31 cellular contexts compared by ENCODE assay signal in genomic region chr11:120037111-120037510, GRCh38.
"Had no signal": no experiment of that assay in that cellular context is flagged by ENCODE, and none has a peak within 500 bp of the region (broad histone marks: within the 10 kb centered on the region; RNA-seq: fewer than 3 reads in every experiment).

No MANE protein-coding gene starts in this region.

- H3K27ac Mint-ChIP-seq: activated B cell treated with CpG ODN at 0.5 μM for 24 hours; activated CD8-positive, alpha-beta T cell treated with anti-CD3 and anti-CD28 coated beads for 36 hours; activated naive CD4-positive, alpha-beta T cell treated with anti-CD3 and anti-CD28 coated beads, Interleukin-2, amount 10 ng/mL, durations not matched to agents 7 days and 5 days; activated naive CD4-positive, alpha-beta T cell treated with anti-CD3 and anti-CD28 coated beads, Interleukin-2, amount 50 U/mL, for 72 hours; activated naive CD8-positive, alpha-beta T cell treated with anti-CD3 and anti-CD28 coated beads, Interleukin-2, amount 10 ng/mL, durations not matched to agents 7 days and 5 days; activated T-cell treated with anti-CD3 and anti-CD28 coated beads, Interleukin-2, amount 50 U/mL, for 24 hours; activated T-cell treated with anti-CD3 and anti-CD28 coated beads, Interleukin-2, amount 50 U/mL, for 72 hours; brain; T-helper 17 cell; T-helper 2 cell treated with Interferon-gamma antibody and Interleukin-4, amounts not matched to agents 5 μg/mL and 100 μg/mL, for 36 hours had no signal

- H3K9me3 Mint-ChIP-seq: activated CD8-positive, alpha-beta T cell treated with anti-CD3 and anti-CD28 coated beads for 36 hours; activated naive CD4-positive, alpha-beta T cell treated with anti-CD3 and anti-CD28 coated beads, Interleukin-2, amount 10 ng/mL, durations not matched to agents 7 days and 5 days; activated naive CD4-positive, alpha-beta T cell treated with anti-CD3 and anti-CD28 coated beads, Interleukin-2, amount 50 U/mL, for 72 hours; activated naive CD8-positive, alpha-beta T cell treated with anti-CD3 and anti-CD28 coated beads, Interleukin-2, amount 10 ng/mL, durations not matched to agents 7 days and 5 days; activated T-cell treated with anti-CD3 and anti-CD28 coated beads, Interleukin-2, amount 50 U/mL, for 24 hours; activated T-cell treated with anti-CD3 and anti-CD28 coated beads, Interleukin-2, amount 50 U/mL, for 72 hours; central memory CD8-positive, alpha-beta T cell; T-helper 2 cell treated with Interferon-gamma antibody and Interleukin-4, amounts not matched to agents 5 μg/mL and 100 μg/mL, for 36 hours had no signal

- H3K4me1 ChIP-seq: ascending aorta, breast epithelium had no signal

- DNase-seq: activated B cell treated with CpG ODN at 0.5 μM for 24 hours; activated CD4-positive, alpha-beta T cell treated with anti-CD3 and anti-CD28 coated beads for 48 hours; activated CD4-positive, alpha-beta T cell treated with anti-CD3 and anti-CD28 coated beads, Interleukin-2, amount 50 U/mL, for 1 hour; activated CD4-positive, alpha-beta T cell treated with anti-CD3 and anti-CD28 coated beads, Interleukin-2, amount 50 U/mL, for 48 hours; activated CD8-positive, alpha-beta memory T cell treated with anti-CD3 and anti-CD28 coated beads for 24 hours; activated CD8-positive, alpha-beta memory T cell treated with anti-CD3 and anti-CD28 coated beads, Interleukin-2, amount 50 U/mL, for 4 hours; activated CD8-positive, alpha-beta T cell treated with anti-CD3 and anti-CD28 coated beads for 36 hours; activated gamma-delta T cell; activated naive CD4-positive, alpha-beta T cell; activated naive CD4-positive, alpha-beta T cell treated with anti-CD3 and anti-CD28 coated beads, Interleukin-2, amount 10 ng/mL, durations not matched to agents 7 days and 5 days; activated naive CD8-positive, alpha-beta T cell treated with anti-CD3 and anti-CD28 coated beads, Interleukin-2, amount 10 ng/mL, durations not matched to agents 7 days and 5 days; activated T-cell treated with anti-CD3 and anti-CD28 coated beads for 4 hours; activated T-cell treated with anti-CD3 and anti-CD28 coated beads, Interleukin-2, amount 50 U/mL, for 24 hours; activated T-cell treated with anti-CD3 and anti-CD28 coated beads, Interleukin-2, amount 50 U/mL, for 72 hours; dermis blood vessel endothelial cell; effector CD8-positive, alpha-beta T cell; foreskin fibroblast; T-helper 1 cell; T-helper 17 cell; T1000; WERI-Rb-1 had no signal

- H3K4me3 Mint-ChIP-seq: activated B cell treated with CpG ODN at 0.5 μM for 24 hours; activated CD8-positive, alpha-beta T cell treated with anti-CD3 and anti-CD28 coated beads for 36 hours; activated naive CD4-positive, alpha-beta T cell treated with anti-CD3 and anti-CD28 coated beads, Interleukin-2, amount 10 ng/mL, durations not matched to agents 7 days and 5 days; activated naive CD8-positive, alpha-beta T cell treated with anti-CD3 and anti-CD28 coated beads, Interleukin-2, amount 10 ng/mL, durations not matched to agents 7 days and 5 days; activated T-cell treated with anti-CD3 and anti-CD28 coated beads, Interleukin-2, amount 50 U/mL, for 24 hours; activated T-cell treated with anti-CD3 and anti-CD28 coated beads, Interleukin-2, amount 50 U/mL, for 72 hours; brain; central memory CD8-positive, alpha-beta T cell; T-helper 17 cell; T-helper 2 cell treated with Interferon-gamma antibody and Interleukin-4, amounts not matched to agents 5 μg/mL and 100 μg/mL, for 36 hours had no signal

- H3K27ac ChIP-seq: ascending aorta, breast epithelium, cardiac muscle cell, coronary artery, WERI-Rb-1 had no signal

- H3K36me3 Mint-ChIP-seq: activated naive CD4-positive, alpha-beta T cell treated with anti-CD3 and anti-CD28 coated beads, Interleukin-2, amount 10 ng/mL, durations not matched to agents 7 days and 5 days; activated naive CD4-positive, alpha-beta T cell treated with anti-CD3 and anti-CD28 coated beads, Interleukin-2, amount 50 U/mL, for 72 hours; activated naive CD8-positive, alpha-beta T cell treated with anti-CD3 and anti-CD28 coated beads, Interleukin-2, amount 10 ng/mL, durations not matched to agents 7 days and 5 days; brain had no signal

- H3K4me1 Mint-ChIP-seq: activated B cell treated with CpG ODN at 0.5 μM for 24 hours; activated naive CD4-positive, alpha-beta T cell treated with anti-CD3 and anti-CD28 coated beads, Interleukin-2, amount 10 ng/mL, durations not matched to agents 7 days and 5 days; activated naive CD8-positive, alpha-beta T cell treated with anti-CD3 and anti-CD28 coated beads, Interleukin-2, amount 10 ng/mL, durations not matched to agents 7 days and 5 days; central memory CD8-positive, alpha-beta T cell had no signal

- H3K36me3 ChIP-seq: ascending aorta, breast epithelium, cardiac muscle cell, WERI-Rb-1 had no signal

- H3K27me3 ChIP-seq: ascending aorta, breast epithelium, cardiac muscle cell had no signal

- ATAC-seq: activated CD4-positive, CD25-positive, alpha-beta regulatory T cell treated with anti-CD3 and anti-CD28 coated beads, Interleukin-2, amount 50 U/mL, for 24 hours; activated CD8-positive, alpha-beta T cell treated with anti-CD3 and anti-CD28 coated beads for 36 hours; activated naive CD4-positive, alpha-beta T cell treated with anti-CD3 and anti-CD28 coated beads, Interleukin-2, amount 50 U/mL, for 72 hours; activated T-cell treated with anti-CD3 and anti-CD28 coated beads, Interleukin-2, amount 50 U/mL, for 72 hours; esophagus mucosa; T-helper 17 cell had no signal

- H3K4me3 ChIP-seq: ascending aorta, breast epithelium, cardiac muscle cell, coronary artery had no signal
